In the genomic region with DNA sequence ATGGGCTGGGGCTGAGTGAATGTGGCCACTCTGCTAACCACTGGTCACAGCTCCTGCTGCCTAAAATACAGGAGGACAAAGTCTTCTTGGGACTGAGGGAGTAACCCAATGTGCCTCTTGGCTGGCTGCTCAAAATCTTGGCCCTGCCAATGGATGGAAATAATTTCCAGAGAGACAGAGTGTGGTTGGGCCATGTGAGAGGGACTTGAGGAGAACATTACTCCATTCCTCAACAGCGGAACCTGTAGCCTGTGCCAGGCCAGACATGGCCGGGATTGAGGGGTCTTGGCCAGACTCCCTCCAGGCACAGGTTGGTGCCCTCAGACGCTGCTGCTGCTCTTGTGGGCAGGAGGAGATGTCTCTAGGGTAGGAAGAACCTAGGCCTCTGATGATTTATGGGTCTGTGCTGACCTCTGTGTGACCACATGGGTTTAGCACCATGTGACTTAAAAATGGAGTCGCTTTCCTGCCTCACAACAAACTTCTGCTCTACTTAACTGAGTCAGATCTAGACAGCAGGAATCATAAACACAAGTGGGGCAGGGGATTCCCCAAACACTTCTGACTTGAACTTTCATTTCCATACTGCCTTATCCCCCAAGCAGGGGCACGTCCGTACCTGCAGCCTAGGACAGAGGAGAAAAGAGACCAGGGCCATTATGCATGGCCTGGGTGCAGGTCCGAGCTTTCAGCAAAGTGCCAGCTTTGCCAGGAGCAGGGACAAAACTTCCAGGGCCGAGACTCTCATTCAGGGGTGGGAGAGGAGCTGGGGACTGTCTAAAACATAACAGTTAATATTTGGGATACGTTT, we compare ENCODE assay signal across 8 cellular contexts.
DNase-seq lines count a peak whose midpoint lies in the region; ATAC-seq and FAIRE-seq lines count a peak whose summit lies in the region.

No MANE protein-coding gene starts in this region.

- peak overlapping the region; percentile 83 for H3K27ac Mint-ChIP-seq in activated naive CD4-positive, alpha-beta T cell treated with anti-CD3 and anti-CD28 coated beads for 36 hours

- FAIRE-seq in GM19239 (lab: Jason Lieb, UNC): peak; percentile 97

- peak; percentile 57 for DNase-seq in GM19239 (ENCODE audit: insufficient read length, low spot score)
- peak; percentile 83 for DNase-seq in activated naive CD4-positive, alpha-beta T cell treated with anti-CD3 and anti-CD28 coated beads for 36 hours
- DNase-seq in medulla oblongata (ENCODE audit: extremely low spot score): peak; percentile 71
- DNase-seq in NCI-H2171 treated with DMSO at 0.1 percent for 48 hours (lab: John Stamatoyannopoulos, UW): no peak
- DNase-seq in putamen (ENCODE audit: low spot score): no peak
- DNase-seq in left lobe of liver (ENCODE audit: low spot score): no peak
- DNase-seq in NCI-H2227 treated with DMSO at 0.1 percent for 48 hours (lab: John Stamatoyannopoulos, UW): no peak

- intact Hi-C loops in activated naive CD4-positive, alpha-beta T cell treated with anti-CD3 and anti-CD28 coated beads for 36 hours (cut with micrococcal nuclease): loop anchor here (1.0 kb wide), 2 partner anchors 17 to 33 kb away; no protein-coding TSS in a partner anchor

- H3K36me3 Mint-ChIP-seq in activated naive CD4-positive, alpha-beta T cell treated with anti-CD3 and anti-CD28 coated beads for 36 hours (ENCODE audit: low read depth): peaks cover 9% of the 10 kb centered on the region

- H3K4me1 Mint-ChIP-seq in activated naive CD4-positive, alpha-beta T cell treated with anti-CD3 and anti-CD28 coated beads for 36 hours (ENCODE audit: low read depth): peaks cover 98% of the 10 kb centered on the region

- H3K9me3 Mint-ChIP-seq in activated naive CD4-positive, alpha-beta T cell treated with anti-CD3 and anti-CD28 coated beads for 36 hours: no peaks in the 10 kb centered on the region

- H3K4me3 Mint-ChIP-seq in activated naive CD4-positive, alpha-beta T cell treated with anti-CD3 and anti-CD28 coated beads for 36 hours: peak overlapping the region; percentile 58

- CTCF ChIA-PET in activated naive CD4-positive, alpha-beta T cell treated with anti-CD3 and anti-CD28 coated beads for 36 hours (lab: Charles Lee): interaction anchor here (0.9 to 15.6 kb wide), 4 partner anchors 9 to 57 kb away, joined by 3 to 342 read pairs (median 3); no protein-coding TSS in a partner anchor

- no peaks in the 10 kb centered on the region for H3K27me3 Mint-ChIP-seq in activated naive CD4-positive, alpha-beta T cell treated with anti-CD3 and anti-CD28 coated beads for 36 hours (ENCODE audit: low read depth)

- ATAC-seq in HG03103 (IDR thresholded peaks at IDR 0.05; ENCODE audit: low read depth, unreplicated experiment) (peak; percentile 62), left lobe of liver (no peak)

Comparison
In these comparisons a context has a peak if more than half of its experiments do, and no peak if none do; other contexts are left out.
1. DNase-seq: peak in GM19239 (single experiment), activated naive CD4-positive, alpha-beta T cell treated with anti-CD3 and anti-CD28 coated beads for 36 hours (single experiment) and medulla oblongata (single experiment); none in NCI-H2171 treated with DMSO at 0.1 percent for 48 hours (single experiment), putamen (single experiment), left lobe of liver (single experiment) and NCI-H2227 treated with DMSO at 0.1 percent for 48 hours (single experiment).